Comparison of ENCODE assay signal across 1 cellular context in the genomic region with DNA sequence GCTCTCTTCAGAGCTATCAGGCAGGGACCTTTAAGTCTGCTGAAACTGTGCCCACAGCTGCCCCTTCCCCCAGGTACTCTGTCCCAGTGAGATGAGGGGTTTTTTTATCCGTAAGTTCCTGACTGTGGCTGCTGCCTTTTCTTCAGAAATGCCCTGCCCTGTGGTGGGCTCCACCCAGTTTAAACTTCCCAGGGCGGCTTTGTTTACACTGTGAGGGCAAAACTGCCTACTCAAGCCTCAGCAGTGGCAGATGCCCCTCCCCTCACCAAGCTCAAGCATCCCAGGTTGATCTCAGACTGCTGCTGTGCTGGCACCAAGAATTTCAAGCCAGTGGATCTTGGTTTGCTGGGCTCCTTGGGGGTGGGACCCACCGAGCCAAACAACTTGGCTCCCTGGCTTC.
TF ChIP-seq lines count a peak whose summit lies in the region.

No MANE protein-coding gene starts in this region.

TF ChIP-seq in GM23338, 12 proteins besides CTCF, POLR2A, EP300 and RAD21 (continued from another document):
- no peak for TF ChIP-seq JUNB (IDR thresholded peaks at IDR 0.05; ENCODE audit: unreplicated experiment)
